Comparison of ENCODE assay signal across 8 cellular contexts in genomic region chr19:37334179-37335071, GRCh38. TPM values are rescaled to one million over a fixed set of nuclear protein-coding genes. Genes with fewer than 3 reads are reported as not detected.
DNase-seq lines count a peak whose midpoint lies in the region; ATAC-seq and TF ChIP-seq lines count a peak whose summit lies in the region.

No MANE protein-coding gene starts in this region.

- no peaks in the 10 kb centered on the region for H4K20me1 ChIP-seq in PC-9 (ENCODE audit: insufficient read depth)

- no peaks in the 10 kb centered on the region for H3K27me3 Mint-ChIP-seq in nephron (ENCODE audit: low read depth)

- H3K79me2 ChIP-seq in PC-9 (ENCODE audit: low read depth): no peaks in the 10 kb centered on the region

- intact Hi-C loops in PC-9 (cut with micrococcal nuclease; ENCODE audit: unreplicated experiment): no loop called here

- no peaks in the 10 kb centered on the region for H3F3A ChIP-seq in PC-9 (ENCODE audit: insufficient read depth, low read depth)

- no peak overlapping the region for H3K27ac ChIP-seq in PC-9

- no peaks in the 10 kb centered on the region for H3K27me3 ChIP-seq in PC-9 (ENCODE audit: insufficient read depth, low read depth)

- POLR2A ChIA-PET in PC-9 (lab: Charles Lee; ENCODE audit: unreplicated experiment): interaction anchor here (0.6 kb wide), 2 partner anchors 641 to 1326 kb away, joined by 11 to 13 read pairs; no protein-coding TSS in a partner anchor

- no peaks in the 10 kb centered on the region for H3K9me2 ChIP-seq in PC-9 (ENCODE audit: insufficient read depth)

- ATAC-seq in GM18505 (IDR thresholded peaks at IDR 0.05; ENCODE audit: unreplicated experiment) (peak; percentile 77), HG03439 (IDR thresholded peaks at IDR 0.05; ENCODE audit: unreplicated experiment) (peak; percentile 94), HG03442 (IDR thresholded peaks at IDR 0.05; ENCODE audit: unreplicated experiment) (no peak)

- peak; percentile 46 for TF ChIP-seq POLR2A in GM18505 (IDR thresholded peaks at IDR 0.05; ENCODE audit: borderline replicate concordance, extremely low read depth, insufficient read depth, insufficient read length)

- BruUV-seq in PC-9 (replicated peaks; lab: Mats Ljungman, UMichigan): TSS peak; percentile 73

- peak overlapping the region; percentile 76 for H3K4me3 ChIP-seq in PC-9

- H3K4me3 Mint-ChIP-seq in nephron: peak overlapping the region; percentile 93 to 98 (median 95)

- peaks cover 13% of the 10 kb centered on the region for H3K9me3 Mint-ChIP-seq in nephron

- no peaks in the 10 kb centered on the region for H3K4me1 ChIP-seq in PC-9 (replicated peaks; ENCODE audit: insufficient read depth)

- peaks cover 19% of the 10 kb centered on the region for H3K36me3 ChIP-seq in PC-9 (ENCODE audit: low read depth)

- H3K9me3 ChIP-seq in PC-9 (ENCODE audit: insufficient read depth, low read depth): no peaks in the 10 kb centered on the region; the same call in 1 of the 2 replicates

- H2AFZ ChIP-seq in PC-9: peak overlapping the region; percentile 83

- H3K4me1 Mint-ChIP-seq in nephron: peaks cover 13% of the 10 kb centered on the region

- H3K27ac Mint-ChIP-seq in nephron: peak overlapping the region; percentile 69 to 87 (median 72)

- peaks cover 82% of the 10 kb centered on the region for H3K36me3 Mint-ChIP-seq in nephron (ENCODE audit: low read depth)

- DNase-seq in PC-9: peak; percentile 67 to 68
- DNase-seq in activated gamma-delta T cell (lab: John Stamatoyannopoulos, UW): peak; percentile 42
- peak; percentile 71 for DNase-seq in fibroblast of the conjunctiva (ENCODE audit: low read depth)
- peak; percentile 70 to 91 (median 84) for DNase-seq in stimulated activated naive CD4-positive, alpha-beta T cell (lab: John Stamatoyannopoulos, UW)

- H3K4me2 ChIP-seq in PC-9: peak overlapping the region; percentile 77

- CTCF ChIA-PET in PC-9 (lab: Charles Lee): no interaction called here

- TF ChIP-seq CTCF in PC-9 (conservative IDR thresholded peaks at IDR 0.05) (no peak), nephron (IDR thresholded peaks at IDR 0.05; ENCODE audit: unreplicated experiment in 3 of 3) (no peak)

RNA-seq across cellular contexts. Expression of gene ZNF527, which starts 36.5 kb away (rescaled TPM):
- total RNA-seq in PC-9 (2021): 2.9 and 3.2 TPM in 2 replicates
